ENCODE assay signal across 14 cellular contexts in the genomic region with DNA sequence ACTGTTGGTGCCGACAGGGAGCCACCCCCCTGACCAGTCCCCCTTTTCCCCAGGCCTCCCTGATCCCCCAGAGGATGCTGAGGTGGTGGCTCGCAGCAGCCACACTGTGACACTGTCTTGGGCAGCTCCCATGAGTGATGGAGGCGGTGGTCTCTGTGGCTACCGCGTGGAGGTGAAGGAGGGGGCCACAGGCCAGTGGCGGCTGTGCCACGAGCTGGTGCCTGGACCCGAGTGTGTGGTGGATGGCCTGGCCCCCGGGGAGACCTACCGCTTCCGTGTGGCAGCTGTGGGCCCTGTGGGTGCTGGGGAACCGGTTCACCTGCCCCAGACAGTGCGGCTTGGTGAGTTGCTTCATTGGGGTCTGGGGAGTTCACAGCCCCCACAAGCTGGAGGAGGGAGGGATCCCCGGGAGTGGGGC.
"Had no signal": no experiment of that assay in that cellular context is flagged by ENCODE, and none has a peak within 500 bp of the region (broad histone marks: within the 10 kb centered on the region; RNA-seq: fewer than 3 reads in every experiment).

No MANE protein-coding gene starts in this region.

- H3K27ac ChIP-seq: esophagus muscularis mucosa, hepatocyte, neural progenitor cell, skin epidermis had no signal

- H3K4me3 Mint-ChIP-seq: activated CD8-positive, alpha-beta T cell treated with anti-CD3 and anti-CD28 coated beads for 36 hours; neural progenitor cell; T-helper 1 cell treated with Interleukin-12 subunit alpha and Interleukin-12 subunit beta and Interleukin-4 antibody, amounts not matched to agents 30 μg/mL and 1 μg/mL, for 36 hours; WTC11 had no signal

- H3K27me3 Mint-ChIP-seq: activated CD8-positive, alpha-beta T cell treated with anti-CD3 and anti-CD28 coated beads for 36 hours had no signal

- H3K27me3 ChIP-seq: hepatocyte, neural progenitor cell had no signal

- H3K79me2 ChIP-seq: hepatocyte had no signal

- H2AFZ ChIP-seq: hepatocyte, neural progenitor cell had no signal

- H3K27ac Mint-ChIP-seq: activated CD8-positive, alpha-beta T cell treated with anti-CD3 and anti-CD28 coated beads for 36 hours; neural progenitor cell; T-helper 1 cell treated with Interleukin-12 subunit alpha and Interleukin-12 subunit beta and Interleukin-4 antibody, amounts not matched to agents 30 μg/mL and 1 μg/mL, for 36 hours; WTC11 had no signal

- DNase-seq: activated CD4-positive, alpha-beta T cell treated with anti-CD3 and anti-CD28 coated beads for 48 hours; activated CD8-positive, alpha-beta T cell treated with anti-CD3 and anti-CD28 coated beads for 36 hours; activated T-cell treated with anti-CD3 and anti-CD28 coated beads, Interleukin-2, amount 50 U/mL, for 48 hours; midbrain; SIG-M5; stimulated activated CD4-positive, alpha-beta T cell treated with anti-CD3 and anti-CD28 coated beads, Interleukin-4, amount 100 ng/mL, for 24 hours; stimulated activated naive CD4-positive, alpha-beta T cell had no signal

- H3K4me1 ChIP-seq: neural progenitor cell had no signal

- ATAC-seq: activated CD8-positive, alpha-beta T cell treated with anti-CD3 and anti-CD28 coated beads for 36 hours; WTC11 had no signal

- H3K4me2 ChIP-seq: hepatocyte, neural progenitor cell had no signal

- H3K9me3 Mint-ChIP-seq: activated CD8-positive, alpha-beta T cell treated with anti-CD3 and anti-CD28 coated beads for 36 hours had no signal

- H3K36me3 ChIP-seq: neural progenitor cell had no signal

- H3K4me3 ChIP-seq: esophagus muscularis mucosa, hepatocyte, lung, neural progenitor cell, skin epidermis had no signal

- H3K4me1 Mint-ChIP-seq: neural progenitor cell, WTC11 had no signal
